8 cellular contexts compared by ENCODE assay signal in genomic region chr4:180057891-180058643, GRCh38.
DNase-seq lines count a peak whose midpoint lies in the region; ATAC-seq lines count a peak whose summit lies in the region.

No MANE protein-coding gene starts in this region.

- in situ Hi-C loops in HAP-1 (cut with MboI; ENCODE audit: low sequenced_read_pairs): no loop called here

- H3K4me3 ChIP-seq in GM08714 (ENCODE audit: low read length) (peak overlapping the region; percentile 65; the same call in 1 of the 2 replicates), HAP-1 (peak overlapping the region; percentile 61), endocrine pancreas (ENCODE audit: control insufficient read depth, insufficient read depth, low read length) (peak overlapping the region; percentile 44), mucosa of rectum (ENCODE audit: low read length in 2 of 2) (peak overlapping the region; percentile 61 to 84)

- H3K9ac ChIP-seq in endocrine pancreas (ENCODE audit: control insufficient read depth, insufficient read depth, low read length) (peak overlapping the region; percentile 13), mucosa of rectum (ENCODE audit: low read depth in 1 of 2, low read length in 2 of 2) (peak overlapping the region in 1 of 2 donors; percentile 48)

- H3K27me3 ChIP-seq in HAP-1 (ENCODE audit: low read depth) (no peaks in the 10 kb centered on the region), endocrine pancreas (ENCODE audit: control insufficient read depth, insufficient read depth, low read length) (no peaks in the 10 kb centered on the region), mucosa of rectum (ENCODE audit: control insufficient read depth in 2 of 2, insufficient read depth in 2 of 2, low read length in 2 of 2) (peaks cover 7 to 10% of the 10 kb centered on the region in 2 donors)

- no peak overlapping the region for H3K27ac ChIP-seq in mucosa of rectum (ENCODE audit: low read depth in 2 of 2, low read length in 2 of 2)

- no peaks in the 10 kb centered on the region for H3K9me3 ChIP-seq in HAP-1
- H3K9me3 ChIP-seq in endocrine pancreas (ENCODE audit: control insufficient read depth, low read length): no peaks in the 10 kb centered on the region
- H3K9me3 ChIP-seq in mucosa of rectum (ENCODE audit: control insufficient read depth in 2 of 2, low read length in 2 of 2): no peaks in the 10 kb centered on the region

- ATAC-seq in GM18861 (IDR thresholded peaks at IDR 0.05; ENCODE audit: unreplicated experiment) (no peak), GM19324 (IDR thresholded peaks at IDR 0.05; ENCODE audit: low FRiP score, unreplicated experiment) (no peak)

- H3K36me3 ChIP-seq in HAP-1 (replicated peaks): no peaks in the 10 kb centered on the region
- H3K36me3 ChIP-seq in endocrine pancreas (ENCODE audit: control insufficient read depth, insufficient read depth, low read length): no peaks in the 10 kb centered on the region
- no peaks in the 10 kb centered on the region for H3K36me3 ChIP-seq in mucosa of rectum (ENCODE audit: control insufficient read depth in 2 of 2, insufficient read depth in 2 of 2, low read length in 2 of 2)

- DNase-seq in HAP-1 (ENCODE audit: low spot score in 2 of 2) (peak; percentile 37 to 71), NCI-H748 treated with DMSO at 0.1 percent for 48 hours (lab: John Stamatoyannopoulos, UW) (peak; percentile 49), superior temporal gyrus (ENCODE audit: extremely low spot score) (no peak)

- peaks cover 16% of the 10 kb centered on the region for H3K4me1 ChIP-seq in HAP-1
- no peaks in the 10 kb centered on the region for H3K4me1 ChIP-seq in endocrine pancreas (ENCODE audit: control insufficient read depth, insufficient read depth, low read length)
- peaks cover 0 to 4% of the 10 kb centered on the region in 2 donors for H3K4me1 ChIP-seq in mucosa of rectum (ENCODE audit: control insufficient read depth in 2 of 2, insufficient read depth in 2 of 2, low read length in 2 of 2)
